22 cellular contexts compared by ENCODE assay signal in genomic region chr7:78779788-78780187, GRCh38.
A peak's percentile ranks its signal among the peaks of the same experiment; 100 is the strongest.
DNase-seq lines count a peak whose midpoint lies in the region; ATAC-seq and TF ChIP-seq lines count a peak whose summit lies in the region.
"Had no signal": no experiment of that assay in that cellular context is flagged by ENCODE, and none has a peak within 500 bp of the region (broad histone marks: within the 10 kb centered on the region; RNA-seq: fewer than 3 reads in every experiment).

No MANE protein-coding gene starts in this region.

- no TSS peak for BruUV-seq in Panc1 (replicated peaks; lab: Mats Ljungman, UMichigan)

- H3K27ac ChIP-seq in Panc1 (ENCODE audit: low read length): no peak overlapping the region
- no peak overlapping the region for H3K27ac ChIP-seq in effector memory CD4-positive, alpha-beta T cell (ENCODE audit: insufficient read depth, low read length, poor library complexity, severe bottlenecking)
- H3K27ac ChIP-seq: cardiac muscle cell, prostate gland had no signal

- DNase-seq in DMS 273 (lab: John Stamatoyannopoulos, UW; ENCODE audit: unreplicated experiment) (peak; percentile 39), DMS 273 treated with DMSO at 0.1 percent for 48 hours (lab: John Stamatoyannopoulos, UW) (no peak), H7 (peak; percentile 8), Panc1 (ENCODE audit: low read depth, low spot score) (no peak), medulla oblongata (ENCODE audit: extremely low spot score) (peak; percentile 16), BE2C (no peak), SKM-1 treated with dmso at 0.1 percent for 144 hours (lab: John Stamatoyannopoulos, UW; ENCODE audit: unreplicated experiment) (no peak)
- no peak for DNase-seq in effector memory CD4-positive, alpha-beta T cell
- DNase-seq: 8988T; activated B cell treated with CpG ODN at 0.5 μM for 24 hours; CD8-positive, alpha-beta memory T cell; DMS79 treated with DMSO at 0.1 percent for 48 hours; GOT3; kidney; mammary epithelial cell; NCI-H2081 treated with DMSO at 0.1 percent for 48 hours; NCI-H510A; T-helper 9 cell; trophoblast cell had no signal

- H3K9me3 ChIP-seq in Panc1 (ENCODE audit: control insufficient read depth, insufficient read depth, low read depth, low read length) (no peaks in the 10 kb centered on the region), BE2C (no peaks in the 10 kb centered on the region)
- H3K9me3 ChIP-seq in effector memory CD4-positive, alpha-beta T cell (ENCODE audit: control insufficient read depth, low read length): no peaks in the 10 kb centered on the region
- H3K9me3 ChIP-seq: prostate gland had no signal

- H3K4me3 ChIP-seq in H7 (ENCODE audit: insufficient read depth, low read depth, low read length) (no peak overlapping the region), Panc1 (ENCODE audit: low read depth in 2 of 2, low read length in 2 of 2) (no peak overlapping the region), BE2C (ENCODE audit: low read depth, low read length) (no peak overlapping the region)
- no peak overlapping the region for H3K4me3 ChIP-seq in effector memory CD4-positive, alpha-beta T cell (ENCODE audit: insufficient read depth, low read depth, low read length, poor library complexity, severe bottlenecking)
- H3K4me3 ChIP-seq: cardiac muscle cell, prostate gland had no signal

- CTCF ChIA-PET in Panc1 (lab: Charles Lee): no interaction called here

- intact Hi-C loops in Panc1 (cut with micrococcal nuclease; ENCODE audit: unreplicated experiment): no loop called here

- no peak for ATAC-seq in Panc1
- ATAC-seq: Right ventricle myocardium inferior had no signal

- TF ChIP-seq CTCF in Panc1 (IDR thresholded peaks at IDR 0.05) (peak; percentile 1; the same call in 1 of the 2 replicates), BE2C (IDR thresholded peaks at IDR 0.05; ENCODE audit: low read depth, low read length) (no peak)

- no peaks in the 10 kb centered on the region for H3K27me3 ChIP-seq in H7 (ENCODE audit: control insufficient read depth, insufficient read depth, low read length)
- no peaks in the 10 kb centered on the region; the same call in 1 of the 2 replicates for H3K27me3 ChIP-seq in Panc1 (ENCODE audit: control insufficient read depth, insufficient read depth, low read length)
- H3K27me3 ChIP-seq in BE2C: no peaks in the 10 kb centered on the region
- H3K27me3 ChIP-seq in effector memory CD4-positive, alpha-beta T cell (replicated peaks; ENCODE audit: control insufficient read depth, insufficient read depth, low read length, poor library complexity, severe bottlenecking): no peaks in the 10 kb centered on the region
- H3K27me3 ChIP-seq: cardiac muscle cell had no signal

- H3K36me3 ChIP-seq in H7 (replicated peaks; ENCODE audit: control insufficient read depth, insufficient read depth, low read length) (no peaks in the 10 kb centered on the region), Panc1 (ENCODE audit: control insufficient read depth, insufficient read depth, low read length) (no peaks in the 10 kb centered on the region), BE2C (no peaks in the 10 kb centered on the region)
- H3K36me3 ChIP-seq in effector memory CD4-positive, alpha-beta T cell (ENCODE audit: control insufficient read depth, insufficient read depth, low read length): no peaks in the 10 kb centered on the region
- H3K36me3 ChIP-seq: cardiac muscle cell, prostate gland had no signal

- no peaks in the 10 kb centered on the region for H3K4me1 ChIP-seq in Panc1 (ENCODE audit: control insufficient read depth, insufficient read depth, low read length)
- H3K4me1 ChIP-seq in BE2C: no peaks in the 10 kb centered on the region
- no peaks in the 10 kb centered on the region for H3K4me1 ChIP-seq in effector memory CD4-positive, alpha-beta T cell (ENCODE audit: control insufficient read depth, insufficient read depth, low read length, poor library complexity, severe bottlenecking)
- H3K4me1 ChIP-seq: prostate gland had no signal

- POLR2A ChIA-PET in Panc1 (lab: Charles Lee): no interaction called here

- in situ Hi-C loops in Panc1 (cut with HindIII; ENCODE audit: low pct_unique_long_range_greater_than_20kb, low sequenced_read_pairs): no loop called here

Comparison
In these comparisons a context has a peak if more than half of its experiments do, and no peak if none do; other contexts are left out.
1. DNase-seq: peak in DMS 273 (single experiment), H7 (single experiment) and medulla oblongata (single experiment); none in DMS 273 treated with DMSO at 0.1 percent for 48 hours (single experiment), Panc1 (single experiment), BE2C (single experiment), effector memory CD4-positive, alpha-beta T cell (0 of 3) and SKM-1 treated with dmso at 0.1 percent for 144 hours (single experiment).